ENCODE assay signal across 30 cellular contexts in the genomic region with DNA sequence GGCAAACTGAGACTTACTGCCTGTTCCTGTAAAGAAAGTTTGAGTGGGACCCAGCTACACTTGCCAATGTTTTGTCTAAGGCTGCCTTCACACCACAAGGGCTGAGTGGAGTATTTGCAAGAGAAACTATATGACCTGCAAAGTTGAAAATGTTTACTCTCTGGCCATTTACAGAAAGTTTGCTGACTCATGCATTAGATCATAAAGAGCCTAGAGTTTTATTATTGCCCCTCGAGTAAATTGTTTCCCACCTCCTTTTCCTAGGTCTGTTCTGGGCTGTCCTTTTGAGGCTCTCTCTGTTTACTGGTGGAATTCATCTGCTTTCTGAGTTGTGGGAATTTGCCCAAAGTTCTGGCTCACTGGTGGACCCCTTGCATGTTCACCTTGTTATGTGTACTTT. TPM values are rescaled to one million over a fixed set of nuclear protein-coding genes. Genes with fewer than 3 reads are reported as not detected.
"Had no signal": no experiment of that assay in that cellular context is flagged by ENCODE, and none has a peak within 500 bp of the region (broad histone marks: within the 10 kb centered on the region; RNA-seq: fewer than 3 reads in every experiment).

No MANE protein-coding gene starts in this region.

- H3K27me3 ChIP-seq: ovary, testis had no signal

- H3K27ac Mint-ChIP-seq: endodermal cell; memory B cell; natural killer cell; stimulated activated memory B cell treated with anti-CD40 and anti-IgM and Interleukin-4, amounts not matched to agents 10 μg/mL and 1 μg/mL and 100 μg/mL, for 72 hours; type B pancreatic cell had no signal

- H3K36me3 Mint-ChIP-seq: memory B cell; natural killer cell; stimulated activated memory B cell treated with anti-CD40 and anti-IgM and Interleukin-4, amounts not matched to agents 10 μg/mL and 1 μg/mL and 100 μg/mL, for 72 hours; type B pancreatic cell had no signal

- H3K9me3 ChIP-seq: heart right ventricle, ovary, psoas muscle, spleen, testis, tibial artery had no signal

- H3K4me1 Mint-ChIP-seq: endodermal cell; memory B cell; stimulated activated memory B cell treated with anti-CD40 and anti-IgM and Interleukin-4, amounts not matched to agents 10 μg/mL and 1 μg/mL and 100 μg/mL, for 72 hours had no signal

- H3K9me3 Mint-ChIP-seq: endodermal cell; memory B cell; natural killer cell; stimulated activated memory B cell treated with anti-CD40 and anti-IgM and Interleukin-4, amounts not matched to agents 10 μg/mL and 1 μg/mL and 100 μg/mL, for 72 hours; type B pancreatic cell had no signal

- H3K4me3 ChIP-seq: dorsolateral prefrontal cortex, heart right ventricle, lung, ovary, psoas muscle, skin epidermis, spleen, testis, tibial artery had no signal

- H3K4me3 Mint-ChIP-seq: endodermal cell; memory B cell; natural killer cell; stimulated activated memory B cell treated with anti-CD40 and anti-IgM and Interleukin-4, amounts not matched to agents 10 μg/mL and 1 μg/mL and 100 μg/mL, for 72 hours; type B pancreatic cell had no signal

- H3K36me3 ChIP-seq: heart right ventricle, ovary, spleen, tibial artery had no signal

- ATAC-seq: esophagus mucosa; heart right ventricle; left lobe of liver; natural killer cell; psoas muscle; right cardiac atrium; stimulated activated memory B cell treated with anti-CD40 and anti-IgM and Interleukin-4, amounts not matched to agents 10 μg/mL and 1 μg/mL and 100 μg/mL, for 72 hours; stimulated activated naive CD8-positive, alpha-beta T cell treated with anti-CD3 and anti-CD28 coated beads, Interleukin-15, Interleukin-2, amounts not matched to agents 100 U/mL and 50 U/mL, for 24 hours had no signal

- H3K27ac ChIP-seq: dorsolateral prefrontal cortex, epithelial cell of prostate, heart right ventricle, ovary, psoas muscle, skin epidermis, spleen, testis, tibial artery had no signal

- H3K4me1 ChIP-seq: heart right ventricle, psoas muscle, testis, tibial artery had no signal

- DNase-seq: dorsolateral prefrontal cortex; effector CD8-positive, alpha-beta T cell; endodermal cell; foreskin melanocyte; glutamatergic neuron; heart right ventricle; hippocampal formation; kidney; natural killer cell; occipital lobe; ovary; posterior cingulate gyrus; psoas muscle; right cardiac atrium; spleen; stimulated activated CD4-positive, alpha-beta T cell treated with anti-CD3 and anti-CD28 coated beads, Interleukin-4, amount 100 ng/mL, for 4 hours; stimulated activated naive CD8-positive, alpha-beta T cell treated with anti-CD3 and anti-CD28 coated beads, Interleukin-15, Interleukin-2, amounts not matched to agents 100 U/mL and 50 U/mL, for 24 hours; substantia nigra; testis; tibial artery had no signal

RNA-seq across cellular contexts. Expression of a gene that starts 6.7 kb away (rescaled TPM):
- total RNA-seq: esophagus mucosa, fibroblast of lung, renal cortical epithelial cell had no signal
- polyA plus RNA-seq: fibroblast of lung had no signal

RNA-seq across cellular contexts. Expression of a gene that starts 38.0 kb away (rescaled TPM):
- total RNA-seq: fibroblast of lung had no signal
- polyA plus RNA-seq: fibroblast of lung had no signal
